In genomic region chr9:104899759-104900247, GRCh38 we compare ENCODE assay signal across 1 cellular context.
TF ChIP-seq lines count a peak whose summit lies in the region.

No MANE protein-coding gene starts in this region.

TF ChIP-seq in HepG2, 621 proteins besides CTCF, POLR2A, EP300 and RAD21 (continued from another document and continues in another):
- TF ChIP-seq ZNF362 (CRISPR knock-in tag; IDR thresholded peaks at IDR 0.05; ENCODE audit: borderline replicate concordance) (no peak; the same call in 1 of the 2 replicates), FOSL1 (CRISPR knock-in tag; IDR thresholded peaks at IDR 0.05; ENCODE audit: borderline replicate concordance) (no peak), RXRB (CRISPR knock-in tag; IDR thresholded peaks at IDR 0.05; ENCODE audit: borderline replicate concordance) (peak; percentile 92), ZHX1 (CRISPR knock-in tag; IDR thresholded peaks at IDR 0.05; ENCODE audit: low read depth) (peak; percentile 41), HDAC1 (CRISPR knock-in tag; IDR thresholded peaks at IDR 0.05) (peak; percentile 93), WIZ (CRISPR knock-in tag; IDR thresholded peaks at IDR 0.05) (no peak; the same call in 1 of the 2 replicates), ZNF543 (CRISPR knock-in tag; IDR thresholded peaks at IDR 0.05) (no peak), SP2 (CRISPR knock-in tag; IDR thresholded peaks at IDR 0.05) (no peak), POLR2AphosphoS2 (IDR thresholded peaks at IDR 0.05; ENCODE audit: low read depth, low read length) (no peak), DMAP1 (CRISPR knock-in tag; IDR thresholded peaks at IDR 0.05) (peak; percentile 84), MIXL1 (CRISPR knock-in tag; IDR thresholded peaks at IDR 0.05) (peak; percentile 97), ZNF335 (CRISPR knock-in tag; IDR thresholded peaks at IDR 0.05) (peak; percentile 66), NKX3-1 (CRISPR knock-in tag; IDR thresholded peaks at IDR 0.05) (0 out of 2 replicates have a peak, but pooled peaks have one; percentile 45), TIGD3 (CRISPR knock-in tag; IDR thresholded peaks at IDR 0.05; ENCODE audit: borderline replicate concordance) (no peak), ZSCAN21 (CRISPR knock-in tag; IDR thresholded peaks at IDR 0.05; ENCODE audit: borderline replicate concordance) (no peak), ZMYM4 (CRISPR knock-in tag; IDR thresholded peaks at IDR 0.05) (peak; percentile 61), MXD4 (CRISPR knock-in tag; IDR thresholded peaks at IDR 0.05) (no peak), RAD51 (IDR thresholded peaks at IDR 0.05; ENCODE audit: borderline replicate concordance) (no peak), ZNF142 (CRISPR knock-in tag; IDR thresholded peaks at IDR 0.05) (0 out of 2 replicates have a peak, but pooled peaks have one; percentile 61), HNF4A (CRISPR knock-in tag; IDR thresholded peaks at IDR 0.05) (peak; percentile 100), HNF4G (IDR thresholded peaks at IDR 0.05; ENCODE audit: borderline replicate concordance, low read depth, low read length) (peak; percentile 99), HNF4G (CRISPR knock-in tag; IDR thresholded peaks at IDR 0.05; ENCODE audit: borderline replicate concordance, low read depth) (peak; percentile 98), ZBTB7B (CRISPR knock-in tag; IDR thresholded peaks at IDR 0.05) (peak; percentile 96), CSRNP2 (CRISPR knock-in tag; conservative IDR thresholded peaks at IDR 0.05; ENCODE audit: low read depth) (no peak), SOX6 (IDR thresholded peaks at IDR 0.05) (no peak), SOX6 (CRISPR knock-in tag; IDR thresholded peaks at IDR 0.05) (peak; percentile 96), ZBTB20 (CRISPR knock-in tag; IDR thresholded peaks at IDR 0.05; ENCODE audit: borderline replicate concordance, low read depth) (peak; percentile 60; the same call in 1 of the 2 replicates), RORA (CRISPR knock-in tag; IDR thresholded peaks at IDR 0.05) (no peak), ZNF281 (CRISPR knock-in tag; IDR thresholded peaks at IDR 0.05; ENCODE audit: borderline replicate concordance) (peak; percentile 48; the same call in 1 of the 2 replicates), HNF1B (CRISPR knock-in tag; IDR thresholded peaks at IDR 0.05) (peak; percentile 85), ELK4 (CRISPR knock-in tag; IDR thresholded peaks at IDR 0.05; ENCODE audit: borderline replicate concordance) (no peak), HES4 (CRISPR knock-in tag; IDR thresholded peaks at IDR 0.05; ENCODE audit: borderline replicate concordance) (no peak), JUND (CRISPR knock-in tag; IDR thresholded peaks at IDR 0.05) (no peak), TCF12 (IDR thresholded peaks at IDR 0.05) (no peak), TCF12 (CRISPR knock-in tag; IDR thresholded peaks at IDR 0.05) (peak; percentile 90), MTA1 (CRISPR knock-in tag; IDR thresholded peaks at IDR 0.05; ENCODE audit: borderline replicate concordance) (peak; percentile 73; the same call in 1 of the 2 replicates), SOX13 (IDR thresholded peaks at IDR 0.05) (no peak; the same call in 1 of the 2 replicates), SOX13 (CRISPR knock-in tag; conservative IDR thresholded peaks at IDR 0.05 in 1 of 2, IDR thresholded peaks at IDR 0.05 in 1 of 2) (peak in 1 of 2 experiments; percentile 86; a peak in 2 of 4 replicates), PHF21A (CRISPR knock-in tag; IDR thresholded peaks at IDR 0.05) (peak; percentile 95), MZF1 (CRISPR knock-in tag; IDR thresholded peaks at IDR 0.05; ENCODE audit: borderline replicate concordance) (no peak), CEBPB (IDR thresholded peaks at IDR 0.05; ENCODE audit: borderline replicate concordance, low read depth, low read length) (peak; percentile 86), NCOA5 (CRISPR knock-in tag; IDR thresholded peaks at IDR 0.05) (no peak), RBM22 (optimal IDR thresholded peaks at IDR 0.05; ENCODE audit: low read length) (peak; percentile 58), ATF3 (CRISPR knock-in tag; IDR thresholded peaks at IDR 0.05) (no peak), ZNF781 (CRISPR knock-in tag; IDR thresholded peaks at IDR 0.05; ENCODE audit: borderline replicate concordance, not compliant biosample characterization) (peak; percentile 14), BCL6 (CRISPR knock-in tag; IDR thresholded peaks at IDR 0.05) (peak; percentile 66)
